Comparison of ENCODE assay signal across 22 cellular contexts in genomic region chr14:104309657-104310369, GRCh38.
"Had no signal": no experiment of that assay in that cellular context is flagged by ENCODE, and none has a peak within 500 bp of the region (broad histone marks: within the 10 kb centered on the region; RNA-seq: fewer than 3 reads in every experiment).

No MANE protein-coding gene starts in this region.

- H3K9me3 ChIP-seq: SJSA1 had no signal

- H3K9ac ChIP-seq: KMS-11 had no signal

- H3K27ac ChIP-seq: brain microvascular endothelial cell, KMS-11, SJSA1 had no signal

- H3K4me3 Mint-ChIP-seq: activated CD8-positive, alpha-beta T cell treated with anti-CD3 and anti-CD28 coated beads for 36 hours; activated naive CD8-positive, alpha-beta T cell; activated T-cell treated with anti-CD3 and anti-CD28 coated beads, Interleukin-2, amount 50 U/mL, for 24 hours; activated T-helper 1 cell treated with anti-CD3 and anti-CD28 coated beads, Interleukin-12 subunit alpha, Interleukin-12 subunit beta, Interleukin-2, Interleukin-4 antibody, amounts not matched to agents 30 ng/mL and 10 ng/mL and 1 ng/mL, durations not matched to agents 14 hours and 24 hours and 36 hours; T-helper 1 cell treated with Interleukin-12 subunit alpha and Interleukin-12 subunit beta and Interleukin-4 antibody, amounts not matched to agents 30 μg/mL and 1 μg/mL, for 36 hours had no signal

- H3K4me2 ChIP-seq: KMS-11 had no signal

- H3K4me1 ChIP-seq: SJSA1 had no signal

- H3K4me3 ChIP-seq: SJSA1 had no signal

- DNase-seq: activated CD4-positive, alpha-beta T cell treated with anti-CD3 and anti-CD28 coated beads for 4 hours; activated CD8-positive, alpha-beta T cell treated with anti-CD3 and anti-CD28 coated beads for 36 hours; activated effector memory CD4-positive, alpha-beta T cell treated with Interleukin-2 at 50 U/mL for 16 hours; activated naive CD4-positive, alpha-beta T cell treated with Interleukin-2 at 50 U/mL for 16 hours; activated T-cell treated with anti-CD3 and anti-CD28 coated beads, Interleukin-2, amount 50 U/mL, for 24 hours; amygdala; brain microvascular endothelial cell; NCI-H1092; NCI-H1694; NCI-H2029 treated with DMSO at 0.1 percent for 48 hours; NCI-H345; NCI-H510A; NCI-H526 treated with DMSO at 0.1 percent for 48 hours; NCI-H82; SW 1271 had no signal

- H3K36me3 ChIP-seq: brain microvascular endothelial cell, SJSA1 had no signal

- H3K27me3 ChIP-seq: brain microvascular endothelial cell, SJSA1 had no signal

- H3K27me3 Mint-ChIP-seq: activated CD8-positive, alpha-beta T cell treated with anti-CD3 and anti-CD28 coated beads for 36 hours; activated naive CD8-positive, alpha-beta T cell; activated T-cell treated with anti-CD3 and anti-CD28 coated beads, Interleukin-2, amount 50 U/mL, for 24 hours had no signal

- ATAC-seq: activated CD4-positive, CD25-positive, alpha-beta regulatory T cell treated with anti-CD3 and anti-CD28 coated beads, Interleukin-2, amount 50 U/mL, for 24 hours; activated CD8-positive, alpha-beta T cell treated with anti-CD3 and anti-CD28 coated beads for 36 hours; SK-N-SH treated with all-trans-retinoic acid at 6 μM for 48 hours had no signal

- H3K27ac Mint-ChIP-seq: activated CD8-positive, alpha-beta T cell treated with anti-CD3 and anti-CD28 coated beads for 36 hours; activated naive CD8-positive, alpha-beta T cell; activated T-cell treated with anti-CD3 and anti-CD28 coated beads, Interleukin-2, amount 50 U/mL, for 24 hours; activated T-helper 1 cell treated with anti-CD3 and anti-CD28 coated beads, Interleukin-12 subunit alpha, Interleukin-12 subunit beta, Interleukin-2, Interleukin-4 antibody, amounts not matched to agents 30 ng/mL and 10 ng/mL and 1 ng/mL, durations not matched to agents 14 hours and 24 hours and 36 hours; T-helper 1 cell treated with Interleukin-12 subunit alpha and Interleukin-12 subunit beta and Interleukin-4 antibody, amounts not matched to agents 30 μg/mL and 1 μg/mL, for 36 hours had no signal

- H3K9me3 Mint-ChIP-seq: activated T-cell treated with anti-CD3 and anti-CD28 coated beads, Interleukin-2, amount 50 U/mL, for 24 hours; activated T-helper 1 cell treated with anti-CD3 and anti-CD28 coated beads, Interleukin-12 subunit alpha, Interleukin-12 subunit beta, Interleukin-2, Interleukin-4 antibody, amounts not matched to agents 30 ng/mL and 10 ng/mL and 1 ng/mL, durations not matched to agents 14 hours and 24 hours and 36 hours had no signal
